ENCODE assay signal across 7 cellular contexts in genomic region chr10:86735278-86735677, GRCh38. TPM values are rescaled to one million over a fixed set of nuclear protein-coding genes. Genes with fewer than 3 reads are reported as not detected.
DNase-seq lines count a peak whose midpoint lies in the region; TF ChIP-seq lines count a peak whose summit lies in the region.
"Not testable (repeated sequence)": the region's sequence is repeated elsewhere in the genome, so short reads cannot be mapped to it uniquely, and the experiment has no call there.

No MANE protein-coding gene starts in this region.

- H3K27ac Mint-ChIP-seq in osteocyte (ENCODE audit: unreplicated experiment) = not testable (repeated sequence)

- not testable (repeated sequence) for TF ChIP-seq EP300 in esophagus muscularis mucosa (IDR thresholded peaks at IDR 0.05)

- H3K4me1 Mint-ChIP-seq in osteocyte (ENCODE audit: unreplicated experiment) = not testable (repeated sequence)

- H3K27me3 ChIP-seq in esophagus muscularis mucosa; cardiac muscle cell; muscle layer of colon (ENCODE audit: control insufficient read depth in 1 of 2, insufficient read depth in 2 of 2, low read length in 2 of 2); rectal smooth muscle tissue (ENCODE audit: control insufficient read depth, insufficient read depth, low read length); stomach smooth muscle (ENCODE audit: control insufficient read depth in 1 of 2, insufficient read depth in 2 of 2, low read length in 2 of 2); tibial artery: not testable (repeated sequence)

- not testable (repeated sequence) for H3K36me3 Mint-ChIP-seq in osteocyte (ENCODE audit: unreplicated experiment)

- not testable (repeated sequence) for H3K9ac ChIP-seq in muscle layer of colon (ENCODE audit: low read length); rectal smooth muscle tissue (ENCODE audit: low read length)
- peak overlapping the region; percentile 21 to 72 for H3K9ac ChIP-seq in stomach smooth muscle (ENCODE audit: low read length in 2 of 2)

- H3K4me1 ChIP-seq in esophagus muscularis mucosa = peaks cover 26 to 91% (median 85%) of the 10 kb centered on the region in 4 donors
- H3K4me1 ChIP-seq in cardiac muscle cell (ENCODE audit: low read depth) = peaks cover 38% of the 10 kb centered on the region
- H3K4me1 ChIP-seq in muscle layer of colon (ENCODE audit: insufficient read depth, low read length) = peaks cover 63% of the 10 kb centered on the region
- peaks cover 34% of the 10 kb centered on the region for H3K4me1 ChIP-seq in rectal smooth muscle tissue (ENCODE audit: control insufficient read depth, insufficient read depth, low read length)
- H3K4me1 ChIP-seq in stomach smooth muscle (ENCODE audit: control insufficient read depth, insufficient read depth, low read length) = peaks cover 67% of the 10 kb centered on the region
- H3K4me1 ChIP-seq in tibial artery = peaks cover 0 to 55% (median 27%) of the 10 kb centered on the region in 4 donors

- not testable (repeated sequence) for H3K4me3 ChIP-seq in esophagus muscularis mucosa; cardiac muscle cell; muscle layer of colon (ENCODE audit: low read depth in 1 of 2, low read length in 2 of 2); rectal smooth muscle tissue (ENCODE audit: low read length); stomach smooth muscle (ENCODE audit: low read length in 2 of 2); tibial artery

- WGBS in esophagus muscularis mucosa = 59% methylated on average over 4 of the region's 4 CpGs

- not testable (repeated sequence) for H3K9me3 ChIP-seq in esophagus muscularis mucosa; cardiac muscle cell (ENCODE audit: low read depth); muscle layer of colon (ENCODE audit: low read length); stomach smooth muscle (ENCODE audit: control insufficient read depth in 2 of 2, low read length in 2 of 2); tibial artery

- not testable (repeated sequence) for H3K36me3 ChIP-seq in esophagus muscularis mucosa; muscle layer of colon (ENCODE audit: insufficient read depth, low read length); rectal smooth muscle tissue (ENCODE audit: control insufficient read depth, insufficient read depth, low read length); stomach smooth muscle (ENCODE audit: control insufficient read depth in 2 of 2, insufficient read depth in 2 of 2, low read length in 2 of 2); tibial artery
- H3K36me3 ChIP-seq in cardiac muscle cell = peaks cover 23% of the 10 kb centered on the region

- intact Hi-C loops in esophagus muscularis mucosa (cut with DNase I); tibial artery (cut with DNase I; ENCODE audit: low total_unique reads): not testable (repeated sequence)

- not testable (repeated sequence) for TF ChIP-seq CTCF in esophagus muscularis mucosa (IDR thresholded peaks at IDR 0.05); cardiac muscle cell (IDR thresholded peaks at IDR 0.05; ENCODE audit: low read depth, low read length); osteocyte (IDR thresholded peaks at IDR 0.05); tibial artery (IDR thresholded peaks at IDR 0.05)

- not testable (repeated sequence) for DNase-seq in esophagus muscularis mucosa (ENCODE audit: extremely low spot score); cardiac muscle cell (ENCODE audit: low read depth in 1 of 2, low spot score in 1 of 2); tibial artery
- DNase-seq in osteocyte (ENCODE audit: extremely low spot score, unreplicated experiment) = peak; percentile 23

- not testable (repeated sequence) for H3K9me3 Mint-ChIP-seq in osteocyte (ENCODE audit: unreplicated experiment)

- peak overlapping the region; percentile 88 to 94 (median 90) for H3K27ac ChIP-seq in esophagus muscularis mucosa (replicated peaks in 1 of 4)
- H3K27ac ChIP-seq in cardiac muscle cell = peak overlapping the region; percentile 99
- H3K27ac ChIP-seq in muscle layer of colon (ENCODE audit: low read depth, low read length) = peak overlapping the region; percentile 83
- peak overlapping the region; percentile 100 for H3K27ac ChIP-seq in rectal smooth muscle tissue (ENCODE audit: low read depth, low read length)
- H3K27ac ChIP-seq in stomach smooth muscle (ENCODE audit: low read length) = peak overlapping the region; percentile 100
- peak overlapping the region; percentile 84 to 88 for H3K27ac ChIP-seq in tibial artery

- not testable (repeated sequence) for H3K27me3 Mint-ChIP-seq in osteocyte (ENCODE audit: unreplicated experiment)

- not testable (repeated sequence) for TF ChIP-seq POLR2A in esophagus muscularis mucosa (IDR thresholded peaks at IDR 0.05; ENCODE audit: low read depth)

- not testable (repeated sequence) for H3K4me3 Mint-ChIP-seq in osteocyte (ENCODE audit: unreplicated experiment)

RNA-seq across cellular contexts. Expression of gene BMPR1A, which starts 21.1 kb away (rescaled TPM):
- total RNA-seq in esophagus muscularis mucosa (100 to 1,000 TPM in 1 of 4 donors, 10 to 100 TPM in 3; 66.1 to 110 (median 90.5) TPM), cardiac muscle cell (37.0 and 39.4 TPM in 2 replicates), osteocyte (75.5 and 79.6 TPM in 2 replicates)
- polyA plus RNA-seq in cardiac muscle cell = 35.6 and 54.2 TPM in 2 replicates
